In the genomic region with DNA sequence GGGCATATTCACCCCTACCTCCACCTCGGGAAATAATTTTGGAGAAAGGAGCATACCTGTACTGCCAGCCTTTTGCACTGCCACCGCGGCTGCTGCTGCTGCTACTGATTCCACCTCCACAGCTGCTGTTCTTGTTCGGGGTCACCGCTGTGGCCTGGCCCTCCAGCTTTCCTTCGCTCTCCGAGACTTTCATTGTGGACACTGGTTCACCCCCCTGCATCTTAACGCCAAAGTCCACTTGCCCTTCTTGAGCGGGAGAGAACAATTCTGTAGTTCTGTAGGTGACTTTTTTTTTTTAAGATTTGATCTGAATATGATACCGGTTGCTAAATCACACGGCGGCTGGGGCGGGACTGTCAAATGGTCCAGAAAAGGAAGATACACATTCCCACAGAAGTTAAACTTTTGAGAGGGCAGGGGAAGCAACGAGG, we compare ENCODE assay signal across 8 cellular contexts. TPM values are rescaled to one million over a fixed set of nuclear protein-coding genes. Genes with fewer than 3 reads are reported as not detected.
DNase-seq lines count a peak whose midpoint lies in the region; TF ChIP-seq lines count a peak whose summit lies in the region.

No MANE protein-coding gene starts in this region.

- BruUV-seq in PC-9 (replicated peaks; lab: Mats Ljungman, UMichigan) = TSS peak; percentile 61

- POLR2A ChIA-PET in PC-9 (lab: Charles Lee; ENCODE audit: unreplicated experiment) = interaction anchor here (0.6 to 0.7 kb wide), 2 partner anchors 173 to 531 kb away, joined by 3 to 8 read pairs; no protein-coding TSS in a partner anchor

- H3K4me1 ChIP-seq in PC-9 (replicated peaks; ENCODE audit: insufficient read depth) = peaks cover 38% of the 10 kb centered on the region; the same call in 1 of the 2 replicates
- H3K4me1 ChIP-seq in ectodermal cell (ENCODE audit: control insufficient read depth, insufficient read depth, low read length) = no peaks in the 10 kb centered on the region
- H3K4me1 ChIP-seq in muscle layer of duodenum (ENCODE audit: control insufficient read depth in 1 of 2, insufficient read depth in 2 of 2, low read length in 2 of 2) = peaks cover 0 to 24% of the 10 kb centered on the region in 2 donors

- H3K27ac ChIP-seq in PC-9 (peak overlapping the region; percentile 85), ectodermal cell (ENCODE audit: insufficient read depth, low read depth, low read length, poor library complexity, severe bottlenecking) (peak overlapping the region; percentile 99), muscle layer of duodenum (ENCODE audit: low read length) (peak overlapping the region; percentile 92)

- H3K27me3 ChIP-seq in PC-9 (ENCODE audit: insufficient read depth, low read depth) (no peaks in the 10 kb centered on the region), ectodermal cell (ENCODE audit: control insufficient read depth, insufficient read depth, low read length, poor library complexity, severe bottlenecking) (no peaks in the 10 kb centered on the region), muscle layer of duodenum (ENCODE audit: low read depth, low read length) (no peaks in the 10 kb centered on the region)

- H2AFZ ChIP-seq in PC-9 = peak overlapping the region; percentile 90

- peaks cover 61% of the 10 kb centered on the region for H3K79me2 ChIP-seq in PC-9 (ENCODE audit: low read depth)

- peak overlapping the region; percentile 86 for H3K4me2 ChIP-seq in PC-9

- CTCF ChIA-PET in PC-9 (lab: Charles Lee) = interaction anchor here (0.6 kb wide), 1 partner anchor 1099 kb away, joined by 3 read pairs; no protein-coding TSS in a partner anchor

- H3K4me3 ChIP-seq in PC-9 (peak overlapping the region; percentile 83), ectodermal cell (ENCODE audit: insufficient read depth, low read depth, low read length) (peak overlapping the region; percentile 47), muscle layer of duodenum (ENCODE audit: low read depth in 1 of 2, low read length in 2 of 2) (peak overlapping the region; percentile 80 to 90)

- DNase-seq in NCI-H1092 treated with DMSO at 0.1 percent for 48 hours (lab: John Stamatoyannopoulos, UW) = peak; percentile 29
- DNase-seq in NCI-H1092 (lab: John Stamatoyannopoulos, UW) = no peak
- peak in 1 of 2 experiments; percentile 42 for DNase-seq in PC-9
- DNase-seq in amniotic stem cell (lab: John Stamatoyannopoulos, UW) = no peak
- DNase-seq in NOMO-1 treated with dmso at 0.1 percent for 144 hours (lab: John Stamatoyannopoulos, UW; ENCODE audit: unreplicated experiment) = no peak
- no peak for DNase-seq in foreskin melanocyte

- H3K9me2 ChIP-seq in PC-9 (ENCODE audit: insufficient read depth) = no peaks in the 10 kb centered on the region

- H3K36me3 ChIP-seq in PC-9 (ENCODE audit: low read depth) (no peaks in the 10 kb centered on the region), ectodermal cell (ENCODE audit: control insufficient read depth, insufficient read depth, low read length) (no peaks in the 10 kb centered on the region), muscle layer of duodenum (ENCODE audit: control insufficient read depth in 1 of 2, insufficient read depth in 2 of 2, low read length in 2 of 2) (no peaks in the 10 kb centered on the region)

- no peaks in the 10 kb centered on the region for H4K20me1 ChIP-seq in PC-9 (ENCODE audit: insufficient read depth)

- H3K9me3 ChIP-seq in PC-9 (ENCODE audit: insufficient read depth, low read depth) = no peaks in the 10 kb centered on the region
- H3K9me3 ChIP-seq in ectodermal cell (ENCODE audit: control insufficient read depth, low read length) = no peaks in the 10 kb centered on the region
- no peaks in the 10 kb centered on the region for H3K9me3 ChIP-seq in muscle layer of duodenum (ENCODE audit: control insufficient read depth in 1 of 2, low read length in 2 of 2)

- WGBS in ectodermal cell, 2 experiments = 1 to 2% methylated on average over 13 to 14 of the region's 14 CpGs

- intact Hi-C loops in PC-9 (cut with micrococcal nuclease; ENCODE audit: unreplicated experiment) = loop anchor here (1.0 to 5.0 kb wide), 3 partner anchors 53 to 322 kb away; no protein-coding TSS in a partner anchor

- TF ChIP-seq CTCF in PC-9 (conservative IDR thresholded peaks at IDR 0.05) = no peak

- H3F3A ChIP-seq in PC-9 (ENCODE audit: insufficient read depth, low read depth) = peaks cover 20% of the 10 kb centered on the region; the same call in 1 of the 2 replicates

RNA-seq across cellular contexts. Expression of gene OSBPL11, which starts 0.7 kb away (rescaled TPM):
- total RNA-seq in PC-9 (2021) = 14.1 and 18.8 TPM in 2 replicates
- polyA plus RNA-seq in ectodermal cell (2013, experiment 1 of 4) = 27.3 TPM
- 27.1 TPM for polyA plus RNA-seq in ectodermal cell (2013, experiment 2 of 4)
- 22.3 TPM for polyA plus RNA-seq in ectodermal cell (2013, experiment 3 of 4)
- polyA plus RNA-seq in ectodermal cell (2013, experiment 4 of 4) = 23.4 TPM
